Comparison of ENCODE assay signal across 8 cellular contexts in the genomic region with DNA sequence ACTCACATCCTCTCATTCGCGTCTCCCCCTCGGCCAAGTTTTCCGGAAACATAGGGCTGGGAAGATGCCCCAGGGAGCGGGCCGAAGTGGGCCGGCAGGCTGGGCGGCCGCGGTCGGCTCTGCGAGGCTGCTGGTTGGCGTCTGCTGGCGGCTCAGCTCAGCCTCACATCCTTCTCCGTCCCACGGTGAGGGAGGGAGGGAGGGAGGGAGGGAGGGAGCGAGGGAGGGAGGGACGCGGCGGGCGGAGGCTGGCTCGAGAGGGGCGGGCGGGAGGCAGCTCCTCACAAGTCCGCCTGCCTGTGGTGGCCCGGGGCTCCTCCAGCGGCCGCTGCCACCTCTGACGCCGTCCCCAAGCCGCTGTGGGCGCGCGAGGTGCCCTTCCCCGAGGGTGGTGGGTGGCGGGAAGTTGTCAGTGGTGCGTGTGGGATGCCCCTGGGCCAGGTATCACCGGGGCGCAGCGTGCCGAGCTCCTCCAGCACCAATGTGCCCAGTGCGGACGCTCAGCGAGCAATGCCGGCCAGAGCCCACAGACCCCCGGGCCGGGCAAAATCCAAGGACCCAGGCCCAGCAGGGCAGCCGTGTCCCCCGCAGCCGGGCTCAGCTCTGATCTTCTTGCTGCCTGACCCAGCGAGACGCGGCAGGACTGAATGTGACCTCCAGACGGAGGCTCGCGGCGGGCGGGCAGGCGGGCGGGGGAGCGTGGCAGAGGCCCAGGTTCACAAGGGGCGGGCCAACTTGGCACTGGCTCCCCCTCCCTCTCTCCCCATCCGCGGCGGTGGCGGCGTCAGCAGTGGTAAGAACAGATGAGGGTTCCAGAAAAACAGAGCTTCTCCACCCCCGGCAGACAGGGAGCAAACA.
DNase-seq lines count a peak whose midpoint lies in the region; ATAC-seq, FAIRE-seq and TF ChIP-seq lines count a peak whose summit lies in the region.

No MANE protein-coding gene starts in this region.

- H3K9ac ChIP-seq in neural progenitor cell, result no peak overlapping the region

- peaks cover 10% of the 10 kb centered on the region for H3K36me3 Mint-ChIP-seq in activated naive CD4-positive, alpha-beta T cell treated with anti-CD3 and anti-CD28 coated beads, Interleukin-2, amount 10 ng/mL, durations not matched to agents 7 days and 5 days
- peaks cover 2% of the 10 kb centered on the region for H3K36me3 Mint-ChIP-seq in neural progenitor cell

- H3K79me2 ChIP-seq in neural progenitor cell (ENCODE audit: low read depth), result no peaks in the 10 kb centered on the region

- no peak for ATAC-seq in GM18873 (IDR thresholded peaks at IDR 0.05; ENCODE audit: low FRiP score, unreplicated experiment)

- CTCF ChIA-PET in activated naive CD4-positive, alpha-beta T cell treated with anti-CD3 and anti-CD28 coated beads, Interleukin-2, amount 10 ng/mL, durations not matched to agents 7 days and 5 days (lab: Charles Lee), result interaction anchor here (1.5 to 1.6 kb wide), 2 partner anchors 10 to 383 kb away, joined by 3 to 8 read pairs; no protein-coding TSS in a partner anchor

- peak overlapping the region; percentile 50 for H3K4me3 Mint-ChIP-seq in activated naive CD4-positive, alpha-beta T cell treated with anti-CD3 and anti-CD28 coated beads, Interleukin-2, amount 10 ng/mL, durations not matched to agents 7 days and 5 days
- peak overlapping the region; percentile 62 for H3K4me3 Mint-ChIP-seq in neural progenitor cell

- H3F3A ChIP-seq in neural progenitor cell (ENCODE audit: low read depth), result peaks cover 5% of the 10 kb centered on the region

- H3K27ac Mint-ChIP-seq in activated naive CD4-positive, alpha-beta T cell treated with anti-CD3 and anti-CD28 coated beads, Interleukin-2, amount 10 ng/mL, durations not matched to agents 7 days and 5 days, result no peak overlapping the region
- H3K27ac Mint-ChIP-seq in neural progenitor cell, result no peak overlapping the region

- DNase-seq in H7 (peak; percentile 95), Peyer's patch (peak; percentile 61 to 92 (median 91)), frontal cortex (ENCODE audit: low spot score in 2 of 2) (peak; percentile 86 to 87), neural progenitor cell (ENCODE audit: low spot score) (peak; percentile 92), NCI-H748 treated with DMSO at 0.1 percent for 48 hours (lab: John Stamatoyannopoulos, UW) (no peak)
- peak; percentile 81 for DNase-seq in activated naive CD4-positive, alpha-beta T cell treated with anti-CD3 and anti-CD28 coated beads, Interleukin-2, amount 10 ng/mL, durations not matched to agents 7 days and 5 days
- peak; percentile 44 to 64 (median 54) for DNase-seq in stimulated activated naive CD4-positive, alpha-beta T cell (lab: John Stamatoyannopoulos, UW)

- H3K4me3 ChIP-seq in H7 (ENCODE audit: insufficient read depth, low read depth, low read length) (peak overlapping the region; percentile 38), Peyer's patch (peak overlapping the region; percentile 33 to 71 (median 54)), neural progenitor cell (peak overlapping the region; percentile 48)

- TF ChIP-seq POLR2A in Peyer's patch (IDR thresholded peaks at IDR 0.05), result peak; percentile 40 to 66

- H3K9me3 Mint-ChIP-seq in activated naive CD4-positive, alpha-beta T cell treated with anti-CD3 and anti-CD28 coated beads, Interleukin-2, amount 10 ng/mL, durations not matched to agents 7 days and 5 days, result no peaks in the 10 kb centered on the region
- no peaks in the 10 kb centered on the region for H3K9me3 Mint-ChIP-seq in neural progenitor cell

- peaks cover 77% of the 10 kb centered on the region for H4K20me1 ChIP-seq in neural progenitor cell (ENCODE audit: low read depth)

- H3K36me3 ChIP-seq in H7 (replicated peaks; ENCODE audit: control insufficient read depth, insufficient read depth, low read length) (peaks cover 7% of the 10 kb centered on the region), Peyer's patch (peaks cover 0 to 22% (median 0%) of the 10 kb centered on the region in 3 donors), neural progenitor cell (no peaks in the 10 kb centered on the region)

- H3K4me2 ChIP-seq in neural progenitor cell, result peak overlapping the region; percentile 86

- H3K27ac ChIP-seq in Peyer's patch, result peak overlapping the region; percentile 81 to 96 (median 89)
- H3K27ac ChIP-seq in neural progenitor cell, result no peak overlapping the region

- TF ChIP-seq CTCF in Peyer's patch (IDR thresholded peaks at IDR 0.05), result peak in 2 of 6 experiments; percentile 5 to 19
- no peak for TF ChIP-seq CTCF in neural progenitor cell (IDR thresholded peaks at IDR 0.05)

- H3K4me1 Mint-ChIP-seq in activated naive CD4-positive, alpha-beta T cell treated with anti-CD3 and anti-CD28 coated beads, Interleukin-2, amount 10 ng/mL, durations not matched to agents 7 days and 5 days, result peaks cover 36% of the 10 kb centered on the region
- peaks cover 32% of the 10 kb centered on the region for H3K4me1 Mint-ChIP-seq in neural progenitor cell

- H3K27me3 ChIP-seq in H7 (ENCODE audit: control insufficient read depth, insufficient read depth, low read length) (no peaks in the 10 kb centered on the region), Peyer's patch (no peaks in the 10 kb centered on the region), neural progenitor cell (peaks cover 13% of the 10 kb centered on the region)

- peaks cover 16 to 78% (median 32%) of the 10 kb centered on the region in 4 donors for H3K4me1 ChIP-seq in Peyer's patch
- peaks cover 20% of the 10 kb centered on the region for H3K4me1 ChIP-seq in neural progenitor cell

- FAIRE-seq in frontal cortex (lab: Jason Lieb, UNC), result no peak

- H3K9me3 ChIP-seq in Peyer's patch (no peaks in the 10 kb centered on the region), neural progenitor cell (ENCODE audit: low read depth) (no peaks in the 10 kb centered on the region)

- no peak overlapping the region for H2AFZ ChIP-seq in neural progenitor cell (replicated peaks)

- H3K27me3 Mint-ChIP-seq in activated naive CD4-positive, alpha-beta T cell treated with anti-CD3 and anti-CD28 coated beads, Interleukin-2, amount 10 ng/mL, durations not matched to agents 7 days and 5 days, result peaks cover 4% of the 10 kb centered on the region
- peaks cover 10% of the 10 kb centered on the region for H3K27me3 Mint-ChIP-seq in neural progenitor cell (ENCODE audit: insufficient read depth, low read depth)
